ENCODE assay signal across 10 cellular contexts in genomic region chr4:6991249-6991648, GRCh38. TPM values are rescaled to one million over a fixed set of nuclear protein-coding genes. Genes with fewer than 3 reads are reported as not detected.
DNase-seq lines count a peak whose midpoint lies in the region; ATAC-seq, FAIRE-seq and TF ChIP-seq lines count a peak whose summit lies in the region.
"Had no signal": no experiment of that assay in that cellular context is flagged by ENCODE, and none has a peak within 500 bp of the region (broad histone marks: within the 10 kb centered on the region; RNA-seq: fewer than 3 reads in every experiment).

No MANE protein-coding gene starts in this region.

- DNase-seq in T-helper 1 cell (no peak), glutamatergic neuron (no peak), smooth muscle cell (lab: John Stamatoyannopoulos, UW; ENCODE audit: unreplicated experiment) (no peak), HTR-8/SVneo (ENCODE audit: insufficient read length, low spot score) (no peak)
- DNase-seq in activated T-helper 2 cell treated with anti-CD3 and anti-CD28 coated beads, Interferon-gamma antibody, Interleukin-2, Interleukin-4, amounts not matched to agents 10 μg/mL and 5 μg/mL and 100 μg/mL, durations not matched to agents 14 hours and 24 hours and 36 hours (ENCODE audit: low spot score): no peak
- DNase-seq: activated CD4-positive, CD25-positive, alpha-beta regulatory T cell treated with anti-CD3 and anti-CD28 coated beads, Interleukin-2, amount 50 U/mL, for 72 hours; NCI-H2029 had no signal

- H3K36me3 Mint-ChIP-seq in T-helper 1 cell treated with Interleukin-12 subunit alpha and Interleukin-12 subunit beta and Interleukin-4 antibody, amounts not matched to agents 30 μg/mL and 1 μg/mL, for 36 hours (ENCODE audit: low read depth): peaks cover 22% of the 10 kb centered on the region
- peaks cover 23% of the 10 kb centered on the region for H3K36me3 Mint-ChIP-seq in activated T-helper 2 cell treated with anti-CD3 and anti-CD28 coated beads, Interferon-gamma antibody, Interleukin-2, Interleukin-4, amounts not matched to agents 10 μg/mL and 5 μg/mL and 100 μg/mL, durations not matched to agents 14 hours and 24 hours and 36 hours (ENCODE audit: low read depth)
- H3K36me3 Mint-ChIP-seq in glutamatergic neuron (ENCODE audit: unreplicated experiment): no peaks in the 10 kb centered on the region

- intact Hi-C loops in activated T-helper 2 cell treated with anti-CD3 and anti-CD28 coated beads, Interferon-gamma antibody, Interleukin-2, Interleukin-4, amounts not matched to agents 10 μg/mL and 5 μg/mL and 100 μg/mL, durations not matched to agents 14 hours and 24 hours and 36 hours (cut with micrococcal nuclease): no loop called here

- H4K20me1 ChIP-seq in smooth muscle cell (ENCODE audit: low read depth): peaks cover 58% of the 10 kb centered on the region

- WGBS in smooth muscle cell (ENCODE audit: low lambda C conversion rate): 93% methylated on average over 11 of the region's 11 CpGs

- peak overlapping the region; percentile 73 for H3K4me2 ChIP-seq in smooth muscle cell

- H3K4me1 ChIP-seq in smooth muscle cell (ENCODE audit: low read depth): peaks cover 13% of the 10 kb centered on the region

- H3K9me3 Mint-ChIP-seq in T-helper 1 cell treated with Interleukin-12 subunit alpha and Interleukin-12 subunit beta and Interleukin-4 antibody, amounts not matched to agents 30 μg/mL and 1 μg/mL, for 36 hours: no peaks in the 10 kb centered on the region
- no peaks in the 10 kb centered on the region for H3K9me3 Mint-ChIP-seq in activated T-helper 2 cell treated with anti-CD3 and anti-CD28 coated beads, Interferon-gamma antibody, Interleukin-2, Interleukin-4, amounts not matched to agents 10 μg/mL and 5 μg/mL and 100 μg/mL, durations not matched to agents 14 hours and 24 hours and 36 hours
- H3K9me3 Mint-ChIP-seq in glutamatergic neuron (ENCODE audit: unreplicated experiment): peaks cover 7% of the 10 kb centered on the region

- peaks cover 38% of the 10 kb centered on the region for H3K79me2 ChIP-seq in smooth muscle cell (ENCODE audit: low read depth)

- H3K27ac ChIP-seq in smooth muscle cell (ENCODE audit: low read depth): peak overlapping the region; percentile 65

- H3K27ac Mint-ChIP-seq in T-helper 1 cell treated with Interleukin-12 subunit alpha and Interleukin-12 subunit beta and Interleukin-4 antibody, amounts not matched to agents 30 μg/mL and 1 μg/mL, for 36 hours: peak overlapping the region; percentile 77
- peak overlapping the region; percentile 68 for H3K27ac Mint-ChIP-seq in activated T-helper 2 cell treated with anti-CD3 and anti-CD28 coated beads, Interferon-gamma antibody, Interleukin-2, Interleukin-4, amounts not matched to agents 10 μg/mL and 5 μg/mL and 100 μg/mL, durations not matched to agents 14 hours and 24 hours and 36 hours
- H3K27ac Mint-ChIP-seq in glutamatergic neuron (ENCODE audit: unreplicated experiment): peak overlapping the region; percentile 36

- FAIRE-seq in HTR-8/SVneo (lab: Jason Lieb, UNC): no peak

- H3K36me3 ChIP-seq in smooth muscle cell (ENCODE audit: low read depth): no peaks in the 10 kb centered on the region

- ATAC-seq in HG02642 (IDR thresholded peaks at IDR 0.05; ENCODE audit: poor library complexity, unreplicated experiment) (no peak), GM21515 (IDR thresholded peaks at IDR 0.05; ENCODE audit: unreplicated experiment) (no peak)

- H3K9me3 ChIP-seq in smooth muscle cell (replicated peaks; ENCODE audit: low read depth): no peaks in the 10 kb centered on the region

- peak overlapping the region; percentile 38 for H3K4me3 Mint-ChIP-seq in T-helper 1 cell treated with Interleukin-12 subunit alpha and Interleukin-12 subunit beta and Interleukin-4 antibody, amounts not matched to agents 30 μg/mL and 1 μg/mL, for 36 hours
- H3K4me3 Mint-ChIP-seq in activated T-helper 2 cell treated with anti-CD3 and anti-CD28 coated beads, Interferon-gamma antibody, Interleukin-2, Interleukin-4, amounts not matched to agents 10 μg/mL and 5 μg/mL and 100 μg/mL, durations not matched to agents 14 hours and 24 hours and 36 hours (ENCODE audit: low read depth): no peak overlapping the region
- peak overlapping the region; percentile 22 for H3K4me3 Mint-ChIP-seq in glutamatergic neuron (ENCODE audit: unreplicated experiment)

- no peaks in the 10 kb centered on the region for H3K27me3 Mint-ChIP-seq in T-helper 1 cell treated with Interleukin-12 subunit alpha and Interleukin-12 subunit beta and Interleukin-4 antibody, amounts not matched to agents 30 μg/mL and 1 μg/mL, for 36 hours (ENCODE audit: low read depth)
- no peaks in the 10 kb centered on the region for H3K27me3 Mint-ChIP-seq in activated T-helper 2 cell treated with anti-CD3 and anti-CD28 coated beads, Interferon-gamma antibody, Interleukin-2, Interleukin-4, amounts not matched to agents 10 μg/mL and 5 μg/mL and 100 μg/mL, durations not matched to agents 14 hours and 24 hours and 36 hours (ENCODE audit: low read depth)
- H3K27me3 Mint-ChIP-seq in glutamatergic neuron (ENCODE audit: unreplicated experiment): peaks cover 4% of the 10 kb centered on the region

- H3K4me1 Mint-ChIP-seq in T-helper 1 cell treated with Interleukin-12 subunit alpha and Interleukin-12 subunit beta and Interleukin-4 antibody, amounts not matched to agents 30 μg/mL and 1 μg/mL, for 36 hours (ENCODE audit: low read depth): peaks cover 52% of the 10 kb centered on the region
- peaks cover 52% of the 10 kb centered on the region for H3K4me1 Mint-ChIP-seq in activated T-helper 2 cell treated with anti-CD3 and anti-CD28 coated beads, Interferon-gamma antibody, Interleukin-2, Interleukin-4, amounts not matched to agents 10 μg/mL and 5 μg/mL and 100 μg/mL, durations not matched to agents 14 hours and 24 hours and 36 hours (ENCODE audit: low read depth)
- H3K4me1 Mint-ChIP-seq in glutamatergic neuron (ENCODE audit: low read depth, unreplicated experiment): peaks cover 33% of the 10 kb centered on the region

- no peak overlapping the region for H2AFZ ChIP-seq in smooth muscle cell (ENCODE audit: low read depth)

- H3K4me3 ChIP-seq in smooth muscle cell: no peak overlapping the region

- no peaks in the 10 kb centered on the region for H3K27me3 ChIP-seq in smooth muscle cell (ENCODE audit: low read depth)

- H3K9ac ChIP-seq in smooth muscle cell (ENCODE audit: low read depth): no peak overlapping the region

- TF ChIP-seq CTCF in glutamatergic neuron (IDR thresholded peaks at IDR 0.05; ENCODE audit: partially characterized antibody, unreplicated experiment) (no peak), smooth muscle cell (IDR thresholded peaks at IDR 0.05; ENCODE audit: borderline replicate concordance, insufficient read depth, poor library complexity, severe bottlenecking) (no peak)

- H3F3A ChIP-seq in smooth muscle cell (ENCODE audit: low read depth): peaks cover 11% of the 10 kb centered on the region

RNA-seq across cellular contexts. Expression of gene TADA2B, which starts 51.9 kb away (rescaled TPM):
- total RNA-seq in activated T-helper 2 cell treated with anti-CD3 and anti-CD28 coated beads, Interferon-gamma antibody, Interleukin-2, Interleukin-4, amounts not matched to agents 10 μg/mL and 5 μg/mL and 100 μg/mL, durations not matched to agents 14 hours and 24 hours and 36 hours: 12.9 and 13.3 TPM in 2 replicates
- total RNA-seq in glutamatergic neuron (ENCODE audit: unreplicated experiment) (14.3 TPM), smooth muscle cell (6.3 and 9.2 TPM in 2 replicates)
- polyA plus RNA-seq in smooth muscle cell: 9.1 and 9.9 TPM in 2 replicates
